ENCODE assay signal across 8 cellular contexts in the genomic region with DNA sequence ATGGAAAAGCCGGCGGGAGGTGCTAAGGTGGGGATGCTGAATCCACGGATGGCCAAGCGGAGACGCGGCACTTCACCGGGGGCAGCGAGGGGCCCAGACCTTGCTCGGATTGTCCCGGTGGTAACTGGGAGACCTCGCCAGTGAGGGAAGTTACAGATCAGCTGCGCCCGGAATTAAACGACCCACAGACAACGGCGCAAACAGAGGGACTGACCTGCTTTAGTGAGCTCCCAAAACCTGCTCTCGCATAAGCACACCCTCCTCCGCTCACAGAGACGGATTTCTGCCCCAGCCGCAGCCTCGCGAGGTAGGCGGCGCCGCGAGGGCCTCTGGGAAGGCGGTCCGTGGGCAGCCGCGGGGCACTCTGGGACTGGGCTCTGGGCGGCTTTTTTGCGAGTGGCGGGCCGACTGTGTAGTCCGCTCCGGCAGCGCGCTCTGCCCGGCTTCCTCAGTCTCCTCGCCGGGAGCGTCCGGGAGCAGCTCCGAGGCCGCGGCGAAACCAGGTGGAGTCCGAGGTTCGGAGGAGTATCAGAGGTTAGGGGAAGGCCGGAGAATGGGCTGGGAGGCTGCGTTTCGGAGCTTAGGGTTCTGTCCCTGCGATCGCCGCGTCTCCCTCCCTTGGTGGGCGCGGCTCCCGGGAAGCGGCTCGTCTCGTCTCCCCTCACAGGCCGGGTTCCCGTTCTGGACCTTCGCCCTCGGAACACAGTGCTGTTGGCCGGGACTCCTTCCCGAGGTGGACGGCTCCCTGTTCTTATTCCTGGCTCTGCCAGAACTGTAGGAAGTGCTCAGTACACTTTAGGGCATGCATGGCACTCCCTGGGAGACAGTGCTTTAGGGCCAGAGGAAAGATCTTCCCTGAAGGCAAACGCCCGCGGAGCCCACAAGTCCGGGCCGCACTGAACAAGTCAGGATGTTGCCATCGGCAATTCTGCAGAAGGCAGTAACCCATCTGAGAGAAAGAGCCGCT. TPM values are rescaled to one million over a fixed set of nuclear protein-coding genes. Genes with fewer than 3 reads are reported as not detected.
DNase-seq lines count a peak whose midpoint lies in the region; ATAC-seq and TF ChIP-seq lines count a peak whose summit lies in the region.

A gene with protein sequence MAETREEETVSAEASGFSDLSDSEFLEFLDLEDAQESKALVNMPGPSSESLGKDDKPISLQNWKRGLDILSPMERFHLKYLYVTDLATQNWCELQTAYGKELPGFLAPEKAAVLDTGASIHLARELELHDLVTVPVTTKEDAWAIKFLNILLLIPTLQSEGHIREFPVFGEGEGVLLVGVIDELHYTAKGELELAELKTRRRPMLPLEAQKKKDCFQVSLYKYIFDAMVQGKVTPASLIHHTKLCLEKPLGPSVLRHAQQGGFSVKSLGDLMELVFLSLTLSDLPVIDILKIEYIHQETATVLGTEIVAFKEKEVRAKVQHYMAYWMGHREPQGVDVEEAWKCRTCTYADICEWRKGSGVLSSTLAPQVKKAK (plus strand): TSS at position 393 of the 967 bp plus-strand sequence. CDS start 5,778 bp downstream, outside the sequence.

- H3K27ac Mint-ChIP-seq in CD8-positive, alpha-beta T cell, result peak within 1 kb of the TSS; percentile 77
- H3K27ac Mint-ChIP-seq in activated T-helper 1 cell treated with anti-CD3 and anti-CD28 coated beads, Interleukin-12 subunit alpha, Interleukin-12 subunit beta, Interleukin-2, Interleukin-4 antibody, amounts not matched to agents 30 ng/mL and 10 ng/mL and 1 ng/mL, durations not matched to agents 14 hours and 24 hours and 36 hours, result peak within 1 kb of the TSS; percentile 76
- H3K27ac Mint-ChIP-seq in naive B cell, result peak within 1 kb of the TSS; percentile 17 to 95 (median 86)
- H3K27ac Mint-ChIP-seq in stimulated activated effector memory CD8-positive, alpha-beta T cell treated with anti-CD3 and anti-CD28 coated beads, Interleukin-12 subunit alpha, Interleukin-12 subunit beta, amount 100 ng/mL, for 72 hours, result peak within 1 kb of the TSS; percentile 91

- TF ChIP-seq CTCF in CD8-positive, alpha-beta T cell (IDR thresholded peaks at IDR 0.05), result no peak

- peaks cover 44% of the 10 kb centered on the region for H3K36me3 Mint-ChIP-seq in CD8-positive, alpha-beta T cell
- H3K36me3 Mint-ChIP-seq in activated T-helper 1 cell treated with anti-CD3 and anti-CD28 coated beads, Interleukin-12 subunit alpha, Interleukin-12 subunit beta, Interleukin-2, Interleukin-4 antibody, amounts not matched to agents 30 ng/mL and 10 ng/mL and 1 ng/mL, durations not matched to agents 14 hours and 24 hours and 36 hours (ENCODE audit: low read depth), result peaks cover 38% of the 10 kb centered on the region
- peaks cover 14 to 22% of the 10 kb centered on the region in 2 donors for H3K36me3 Mint-ChIP-seq in naive B cell
- peaks cover 13% of the 10 kb centered on the region for H3K36me3 Mint-ChIP-seq in stimulated activated effector memory CD8-positive, alpha-beta T cell treated with anti-CD3 and anti-CD28 coated beads, Interleukin-12 subunit alpha, Interleukin-12 subunit beta, amount 100 ng/mL, for 72 hours

- H3K27me3 Mint-ChIP-seq in CD8-positive, alpha-beta T cell (ENCODE audit: low read depth), result no peaks in the 10 kb centered on the region
- no peaks in the 10 kb centered on the region for H3K27me3 Mint-ChIP-seq in activated T-helper 1 cell treated with anti-CD3 and anti-CD28 coated beads, Interleukin-12 subunit alpha, Interleukin-12 subunit beta, Interleukin-2, Interleukin-4 antibody, amounts not matched to agents 30 ng/mL and 10 ng/mL and 1 ng/mL, durations not matched to agents 14 hours and 24 hours and 36 hours (ENCODE audit: insufficient read depth)
- H3K27me3 Mint-ChIP-seq in naive B cell, result no peaks in the 10 kb centered on the region

- peaks cover 28% of the 10 kb centered on the region for H3K9me3 Mint-ChIP-seq in CD8-positive, alpha-beta T cell
- H3K9me3 Mint-ChIP-seq in activated T-helper 1 cell treated with anti-CD3 and anti-CD28 coated beads, Interleukin-12 subunit alpha, Interleukin-12 subunit beta, Interleukin-2, Interleukin-4 antibody, amounts not matched to agents 30 ng/mL and 10 ng/mL and 1 ng/mL, durations not matched to agents 14 hours and 24 hours and 36 hours, result peaks cover 51% of the 10 kb centered on the region
- H3K9me3 Mint-ChIP-seq in naive B cell, result peaks cover 11 to 23% (median 16%) of the 10 kb centered on the region in 7 donors
- H3K9me3 Mint-ChIP-seq in stimulated activated effector memory CD8-positive, alpha-beta T cell treated with anti-CD3 and anti-CD28 coated beads, Interleukin-12 subunit alpha, Interleukin-12 subunit beta, amount 100 ng/mL, for 72 hours, result peaks cover 20% of the 10 kb centered on the region

- intact Hi-C loops in CD8-positive, alpha-beta T cell (cut with DNase I, micrococcal nuclease), result loop anchor here (1.0 kb wide), 3 partner anchors 23 to 58 kb away; a partner anchor contains a TSS
- intact Hi-C loops in activated T-helper 1 cell treated with anti-CD3 and anti-CD28 coated beads, Interleukin-12 subunit alpha, Interleukin-12 subunit beta, Interleukin-2, Interleukin-4 antibody, amounts not matched to agents 30 ng/mL and 10 ng/mL and 1 ng/mL, durations not matched to agents 14 hours and 24 hours and 36 hours (cut with micrococcal nuclease), result loop anchor here (1.0 kb wide), 3 partner anchors 23 to 57 kb away; a partner anchor contains a TSS

- peak within 1 kb of the TSS; percentile 54 for H3K27ac ChIP-seq in CD8-positive, alpha-beta T cell (ENCODE audit: low read depth, low read length)

- CTCF ChIA-PET in CD8-positive, alpha-beta T cell (lab: Charles Lee), result interaction anchor here (2.6 kb wide), 1 partner anchor 24 kb away, joined by 10 read pairs; no protein-coding TSS in a partner anchor

- peak within 1 kb of the TSS; percentile 90 for H3K4me3 Mint-ChIP-seq in CD8-positive, alpha-beta T cell
- peak within 1 kb of the TSS; percentile 82 for H3K4me3 Mint-ChIP-seq in activated T-helper 1 cell treated with anti-CD3 and anti-CD28 coated beads, Interleukin-12 subunit alpha, Interleukin-12 subunit beta, Interleukin-2, Interleukin-4 antibody, amounts not matched to agents 30 ng/mL and 10 ng/mL and 1 ng/mL, durations not matched to agents 14 hours and 24 hours and 36 hours
- H3K4me3 Mint-ChIP-seq in naive B cell, result peak within 1 kb of the TSS; percentile 86 to 96 (median 93)
- H3K4me3 Mint-ChIP-seq in stimulated activated effector memory CD8-positive, alpha-beta T cell treated with anti-CD3 and anti-CD28 coated beads, Interleukin-12 subunit alpha, Interleukin-12 subunit beta, amount 100 ng/mL, for 72 hours, result peak within 1 kb of the TSS; percentile 90

- peak within 1 kb of the TSS; percentile 79 for H3K4me3 ChIP-seq in CD8-positive, alpha-beta T cell (ENCODE audit: low read depth, low read length)

- POLR2A ChIA-PET in CD8-positive, alpha-beta T cell (lab: Charles Lee), result interaction anchor here (0.6 to 1.2 kb wide), 6 partner anchors 10 to 469 kb away, joined by 3 to 6 read pairs (median 4); a partner anchor contains a TSS

- no peaks in the 10 kb centered on the region for H3K27me3 ChIP-seq in CD8-positive, alpha-beta T cell (ENCODE audit: insufficient read depth, low read length)

- peak; percentile 60 to 89 (median 76) for DNase-seq in CD8-positive, alpha-beta T cell
- peak; percentile 73 for DNase-seq in HuH-7 (ENCODE audit: low spot score)
- DNase-seq in RKO (ENCODE audit: low spot score), result peak; percentile 84
- DNase-seq in activated T-helper 1 cell treated with anti-CD3 and anti-CD28 coated beads, Interleukin-12 subunit alpha, Interleukin-12 subunit beta, Interleukin-2, Interleukin-4 antibody, amounts not matched to agents 30 ng/mL and 10 ng/mL and 1 ng/mL, durations not matched to agents 14 hours and 24 hours and 36 hours (ENCODE audit: low spot score), result peak; percentile 84
- DNase-seq in fibroblast of gingiva (ENCODE audit: low read depth), result peak; percentile 70
- peak; percentile 70 for DNase-seq in naive B cell
- DNase-seq in stimulated activated effector memory CD8-positive, alpha-beta T cell treated with anti-CD3 and anti-CD28 coated beads, Interleukin-12 subunit alpha, Interleukin-12 subunit beta, amount 100 ng/mL, for 72 hours (ENCODE audit: low spot score in 2 of 2), result peak; percentile 74 to 92

- peaks cover 19% of the 10 kb centered on the region for H3K4me1 Mint-ChIP-seq in CD8-positive, alpha-beta T cell (ENCODE audit: low read depth)
- peaks cover 13% of the 10 kb centered on the region for H3K4me1 Mint-ChIP-seq in activated T-helper 1 cell treated with anti-CD3 and anti-CD28 coated beads, Interleukin-12 subunit alpha, Interleukin-12 subunit beta, Interleukin-2, Interleukin-4 antibody, amounts not matched to agents 30 ng/mL and 10 ng/mL and 1 ng/mL, durations not matched to agents 14 hours and 24 hours and 36 hours (ENCODE audit: low read depth)
- H3K4me1 Mint-ChIP-seq in naive B cell, result peaks cover 6 to 29% (median 13%) of the 10 kb centered on the region in 3 donors
- peaks cover 12% of the 10 kb centered on the region for H3K4me1 Mint-ChIP-seq in stimulated activated effector memory CD8-positive, alpha-beta T cell treated with anti-CD3 and anti-CD28 coated beads, Interleukin-12 subunit alpha, Interleukin-12 subunit beta, amount 100 ng/mL, for 72 hours

- peaks cover 5% of the 10 kb centered on the region for H3K9me3 ChIP-seq in CD8-positive, alpha-beta T cell (ENCODE audit: low read length)

- ATAC-seq in CD8-positive, alpha-beta T cell, result peak; percentile 98
- ATAC-seq in GM21360 (IDR thresholded peaks at IDR 0.05; ENCODE audit: unreplicated experiment) (peak; percentile 83), naive B cell (ENCODE audit: low read depth in 2 of 2) (peak; percentile 97 to 98)
- peak; percentile 100 for ATAC-seq in stimulated activated effector memory CD8-positive, alpha-beta T cell treated with anti-CD3 and anti-CD28 coated beads, Interleukin-12 subunit alpha, Interleukin-12 subunit beta, amount 100 ng/mL, for 72 hours

- peaks cover 9% of the 10 kb centered on the region for H3K4me1 ChIP-seq in CD8-positive, alpha-beta T cell (ENCODE audit: insufficient read depth, low read length)

- no peaks in the 10 kb centered on the region for H3K36me3 ChIP-seq in CD8-positive, alpha-beta T cell (ENCODE audit: insufficient read depth, low read length)

RNA-seq across cellular contexts. Expression of the gene that starts here (rescaled TPM):
- 1 to 10 TPM; 6.7 to 7.6 TPM for total RNA-seq in CD8-positive, alpha-beta T cell
- total RNA-seq in activated T-helper 1 cell treated with anti-CD3 and anti-CD28 coated beads, Interleukin-12 subunit alpha, Interleukin-12 subunit beta, Interleukin-2, Interleukin-4 antibody, amounts not matched to agents 30 ng/mL and 10 ng/mL and 1 ng/mL, durations not matched to agents 14 hours and 24 hours and 36 hours, result 18.2 and 18.3 TPM in 2 replicates
- polyA plus RNA-seq in naive B cell (ENCODE audit: low read depth in 6 of 6), result 10 to 100 TPM in 1 of 6 donors, 1 to 10 TPM in 5; 5.5 to 16.2 (median 7.4) TPM

Comparison
In these comparisons a context has a peak if more than half of its experiments do, and no peak if none do; other contexts are left out.
1. Peak in every context shown above with its lines: DNase-seq, ATAC-seq, H3K4me3 ChIP-seq and H3K27ac ChIP-seq.